8 cellular contexts compared by ENCODE assay signal in genomic region chr11:75341583-75341982, GRCh38. TPM values are rescaled to one million over a fixed set of nuclear protein-coding genes. Genes with fewer than 3 reads are reported as not detected.
DNase-seq lines count a peak whose midpoint lies in the region; ATAC-seq and TF ChIP-seq lines count a peak whose summit lies in the region.

No MANE protein-coding gene starts in this region.

- no peak for DNase-seq in CD4-positive, CD25-positive, alpha-beta regulatory T cell
- DNase-seq in NCI-H446 (lab: John Stamatoyannopoulos, UW) = peak; percentile 30 to 76
- no peak for DNase-seq in effector memory CD8-positive, alpha-beta T cell
- DNase-seq in osteoblast (ENCODE audit: insufficient read length, low spot score, missing footprints) = peak; percentile 29
- no peak for DNase-seq in A172 (ENCODE audit: low spot score)
- DNase-seq in hepatic stellate cell (ENCODE audit: low spot score) = no peak
- no peak for DNase-seq in iPS-NIHi7 (ENCODE audit: extremely low spot score)

- TF ChIP-seq CTCF in osteoblast (IDR thresholded peaks at IDR 0.05; ENCODE audit: extremely low read depth, low read depth, low read length) = no peak

- H3K36me3 ChIP-seq in CD4-positive, CD25-positive, alpha-beta regulatory T cell (ENCODE audit: control insufficient read depth, insufficient read depth, low read length) = no peaks in the 10 kb centered on the region
- no peaks in the 10 kb centered on the region for H3K36me3 ChIP-seq in osteoblast (ENCODE audit: insufficient read depth, low read length)

- no peaks in the 10 kb centered on the region for H3K27me3 ChIP-seq in CD4-positive, CD25-positive, alpha-beta regulatory T cell (ENCODE audit: control insufficient read depth, insufficient read depth, low read length)
- no peaks in the 10 kb centered on the region for H3K27me3 ChIP-seq in osteoblast (ENCODE audit: insufficient read depth, low read length)

- peaks cover 8 to 99% (median 71%) of the 10 kb centered on the region in 4 donors for H3K4me1 Mint-ChIP-seq in CD4-positive, CD25-positive, alpha-beta regulatory T cell
- H3K4me1 Mint-ChIP-seq in effector memory CD8-positive, alpha-beta T cell (ENCODE audit: low read depth in 2 of 2) = peaks cover 60 to 67% of the 10 kb centered on the region in 2 donors

- ATAC-seq in CD4-positive, CD25-positive, alpha-beta regulatory T cell (ENCODE audit: low read depth in 2 of 2) = no peak
- no peak for ATAC-seq in effector memory CD8-positive, alpha-beta T cell (replicated peaks)
- no peak for ATAC-seq in GM18868 (IDR thresholded peaks at IDR 0.05; ENCODE audit: unreplicated experiment)

- no peak overlapping the region for H2AFZ ChIP-seq in osteoblast (ENCODE audit: low read length)

- H3K27ac Mint-ChIP-seq in CD4-positive, CD25-positive, alpha-beta regulatory T cell = peak overlapping the region; percentile 89 to 93 (median 92)
- H3K27ac Mint-ChIP-seq in effector memory CD8-positive, alpha-beta T cell = peak overlapping the region; percentile 65 to 92

- H3K4me3 ChIP-seq in CD4-positive, CD25-positive, alpha-beta regulatory T cell (ENCODE audit: low read depth, low read length) = no peak overlapping the region
- no peak overlapping the region for H3K4me3 ChIP-seq in osteoblast (ENCODE audit: insufficient read depth, low read length)

- no peaks in the 10 kb centered on the region for H3K27me3 Mint-ChIP-seq in CD4-positive, CD25-positive, alpha-beta regulatory T cell
- no peaks in the 10 kb centered on the region for H3K27me3 Mint-ChIP-seq in effector memory CD8-positive, alpha-beta T cell

- H3K4me1 ChIP-seq in CD4-positive, CD25-positive, alpha-beta regulatory T cell (ENCODE audit: control insufficient read depth, insufficient read depth, low read length, poor library complexity, severe bottlenecking) = peaks cover 68% of the 10 kb centered on the region
- H3K4me1 ChIP-seq in osteoblast (ENCODE audit: insufficient read depth, low read length) = peaks cover 47% of the 10 kb centered on the region

- H3K27ac ChIP-seq in CD4-positive, CD25-positive, alpha-beta regulatory T cell (ENCODE audit: insufficient read depth, low read length, poor library complexity, severe bottlenecking) = peak overlapping the region; percentile 58
- no peak overlapping the region for H3K27ac ChIP-seq in osteoblast (ENCODE audit: low read depth, low read length)

- H3K4me3 Mint-ChIP-seq in CD4-positive, CD25-positive, alpha-beta regulatory T cell = peak overlapping the region in 2 of 4 donors; percentile 81
- H3K4me3 Mint-ChIP-seq in effector memory CD8-positive, alpha-beta T cell = peak overlapping the region; percentile 67 to 84

- H3K9me3 Mint-ChIP-seq in CD4-positive, CD25-positive, alpha-beta regulatory T cell = no peaks in the 10 kb centered on the region
- no peaks in the 10 kb centered on the region for H3K9me3 Mint-ChIP-seq in effector memory CD8-positive, alpha-beta T cell

- H3K9me3 ChIP-seq in CD4-positive, CD25-positive, alpha-beta regulatory T cell (ENCODE audit: control insufficient read depth in 2 of 2, low read length in 2 of 2) = no peaks in the 10 kb centered on the region
- no peaks in the 10 kb centered on the region for H3K9me3 ChIP-seq in osteoblast (ENCODE audit: low read depth, low read length)

- no peaks in the 10 kb centered on the region for H3K79me2 ChIP-seq in osteoblast (ENCODE audit: insufficient read depth, low read length)

- H3K4me2 ChIP-seq in osteoblast (ENCODE audit: insufficient read depth, low read length) = no peak overlapping the region

- no peaks in the 10 kb centered on the region for H3K36me3 Mint-ChIP-seq in CD4-positive, CD25-positive, alpha-beta regulatory T cell
- peaks cover 5% of the 10 kb centered on the region for H3K36me3 Mint-ChIP-seq in effector memory CD8-positive, alpha-beta T cell (ENCODE audit: insufficient read depth)

- H4K20me1 ChIP-seq in osteoblast (ENCODE audit: insufficient read depth, low read length) = no peaks in the 10 kb centered on the region

RNA-seq across cellular contexts. Expression of gene ARRB1, which starts 9.9 kb away (rescaled TPM):
- total RNA-seq in CD4-positive, CD25-positive, alpha-beta regulatory T cell = 36.1 TPM
- 1 to 10 TPM; 5.1 to 8.0 (median 5.8) TPM for polyA plus RNA-seq in CD4-positive, CD25-positive, alpha-beta regulatory T cell
- total RNA-seq in osteoblast = 14.5 and 19.4 TPM in 2 replicates
- total RNA-seq in A172 (2014; rRNA removed; shearing (Covaris generic)) = 18.4 and 22.2 TPM in 2 replicates

RNA-seq across cellular contexts. Expression of gene RPS3, which starts 57.7 kb away (rescaled TPM):
- 3,495 TPM for total RNA-seq in CD4-positive, CD25-positive, alpha-beta regulatory T cell
- 1,000 to 10,000 TPM; 3,908 to 6,708 (median 5,568) TPM for polyA plus RNA-seq in CD4-positive, CD25-positive, alpha-beta regulatory T cell
- total RNA-seq in osteoblast = 1,511 and 1,512 TPM in 2 replicates
- total RNA-seq in A172 (2014; rRNA removed; shearing (Covaris generic)) = 1,638 and 1,693 TPM in 2 replicates

Comparison
In these comparisons a context has a peak if more than half of its experiments do, and no peak if none do; other contexts are left out.
1. DNase-seq: peak in NCI-H446 (2 of 2) and osteoblast (single experiment); none in CD4-positive, CD25-positive, alpha-beta regulatory T cell (0 of 3), effector memory CD8-positive, alpha-beta T cell (0 of 3), A172 (single experiment), hepatic stellate cell (single experiment) and iPS-NIHi7 (single experiment).